In the genomic region with DNA sequence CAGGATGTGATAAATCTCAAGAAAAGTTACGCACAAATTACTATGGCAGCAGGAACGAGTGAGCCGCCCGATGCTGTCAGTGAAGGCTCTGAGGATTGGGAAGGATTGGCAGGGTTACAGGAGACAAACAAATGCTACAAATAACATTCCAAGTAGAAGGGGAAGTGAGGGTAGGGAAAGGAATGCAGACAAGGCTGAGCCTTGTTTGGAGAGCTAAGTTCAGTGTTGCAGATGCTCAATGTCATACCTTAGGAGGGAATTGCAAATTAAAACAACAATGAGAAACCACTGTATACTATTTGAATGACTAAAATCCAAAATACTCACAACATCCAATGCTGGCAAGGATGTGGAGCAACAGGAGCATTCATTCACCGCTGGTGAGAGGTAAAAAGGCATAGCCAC, we compare ENCODE assay signal across 13 cellular contexts.
DNase-seq lines count a peak whose midpoint lies in the region; ATAC-seq and TF ChIP-seq lines count a peak whose summit lies in the region.
"Had no signal": no experiment of that assay in that cellular context is flagged by ENCODE, and none has a peak within 500 bp of the region (broad histone marks: within the 10 kb centered on the region; RNA-seq: fewer than 3 reads in every experiment).

No MANE protein-coding gene starts in this region.

- CTCF ChIA-PET in activated naive CD4-positive, alpha-beta T cell treated with anti-CD3 and anti-CD28 coated beads, Interleukin-2, amount 10 ng/mL, durations not matched to agents 7 days and 5 days (lab: Charles Lee) = interaction anchor here (1.3 to 1.5 kb wide), 2 partner anchors 108 to 282 kb away, joined by 4 to 5 read pairs; no protein-coding TSS in a partner anchor

- no peaks in the 10 kb centered on the region for H3K36me3 ChIP-seq in ACC112 (ENCODE audit: insufficient read depth, low read length)
- H3K36me3 ChIP-seq in brain microvascular endothelial cell (replicated peaks) = no peaks in the 10 kb centered on the region

- H3K9me3 Mint-ChIP-seq in activated naive CD4-positive, alpha-beta T cell treated with anti-CD3 and anti-CD28 coated beads, Interleukin-2, amount 10 ng/mL, durations not matched to agents 7 days and 5 days = no peaks in the 10 kb centered on the region

- H3K27ac Mint-ChIP-seq in activated naive CD4-positive, alpha-beta T cell treated with anti-CD3 and anti-CD28 coated beads, Interleukin-2, amount 10 ng/mL, durations not matched to agents 7 days and 5 days = no peak overlapping the region

- H3K27me3 Mint-ChIP-seq in activated naive CD4-positive, alpha-beta T cell treated with anti-CD3 and anti-CD28 coated beads, Interleukin-2, amount 10 ng/mL, durations not matched to agents 7 days and 5 days = peaks cover 13% of the 10 kb centered on the region

- H3K27ac ChIP-seq in ACC112 (ENCODE audit: low read depth, low read length) (peak overlapping the region; percentile 72), HL-60 (replicated peaks) (peak overlapping the region; percentile 96), brain microvascular endothelial cell (peak overlapping the region; percentile 83)
- H3K27ac ChIP-seq: PC-9 had no signal

- H3K4me1 ChIP-seq in ACC112 (ENCODE audit: control insufficient read depth, insufficient read depth, low read length, unreplicated experiment) = peaks cover 24% of the 10 kb centered on the region

- H3K79me2 ChIP-seq in ACC112 (ENCODE audit: control insufficient read depth, insufficient read depth, low read length, unreplicated experiment) = no peaks in the 10 kb centered on the region

- no peak for TF ChIP-seq POLR2A in GM18505 (IDR thresholded peaks at IDR 0.05; ENCODE audit: borderline replicate concordance, extremely low read depth, insufficient read depth, insufficient read length)

- DNase-seq in HL-60 (ENCODE audit: low read depth in 1 of 2, low spot score in 1 of 2) (no peak), brain microvascular endothelial cell (peak; percentile 86), iPS-NIHi11 (ENCODE audit: low spot score) (peak; percentile 17)
- DNase-seq in activated naive CD4-positive, alpha-beta T cell treated with anti-CD3 and anti-CD28 coated beads, Interleukin-2, amount 10 ng/mL, durations not matched to agents 7 days and 5 days = no peak
- no peak for DNase-seq in stimulated activated naive CD4-positive, alpha-beta T cell treated with Interleukin-2 at 50 U/mL for 16 hours (lab: John Stamatoyannopoulos, UW)
- DNase-seq: activated T-cell treated with anti-CD3 and anti-CD28 coated beads, Interleukin-2, amount 50 U/mL, for 1 hour; central memory CD4-positive, alpha-beta T cell; NCI-H1417 treated with DMSO at 0.1 percent for 48 hours; occipital lobe had no signal

- no peaks in the 10 kb centered on the region for H3K4me1 Mint-ChIP-seq in activated naive CD4-positive, alpha-beta T cell treated with anti-CD3 and anti-CD28 coated beads, Interleukin-2, amount 10 ng/mL, durations not matched to agents 7 days and 5 days

- no peaks in the 10 kb centered on the region for H3K27me3 ChIP-seq in ACC112 (ENCODE audit: insufficient read depth, low read length)
- H3K27me3 ChIP-seq in HL-60 (ENCODE audit: insufficient read depth, poor library complexity, severe bottlenecking) = no peaks in the 10 kb centered on the region
- no peaks in the 10 kb centered on the region for H3K27me3 ChIP-seq in brain microvascular endothelial cell (replicated peaks)

- in situ Hi-C loops in brain microvascular endothelial cell (cut with HindIII; ENCODE audit: low pct_ligation_motif_present, low sequenced_read_pairs) = no loop called here

- H2AFZ ChIP-seq in ACC112 (ENCODE audit: low read length, unreplicated experiment) = peak overlapping the region; percentile 51

- ATAC-seq in GM18505 (IDR thresholded peaks at IDR 0.05; ENCODE audit: unreplicated experiment) (no peak), HG03565 (IDR thresholded peaks at IDR 0.05; ENCODE audit: unreplicated experiment) (no peak)

- no peak overlapping the region for H3K4me3 Mint-ChIP-seq in activated naive CD4-positive, alpha-beta T cell treated with anti-CD3 and anti-CD28 coated beads, Interleukin-2, amount 10 ng/mL, durations not matched to agents 7 days and 5 days

- TF ChIP-seq CTCF in HL-60 (IDR thresholded peaks at IDR 0.05; ENCODE audit: insufficient read depth, low read length) (no peak), brain microvascular endothelial cell (IDR thresholded peaks at IDR 0.05; ENCODE audit: low read depth, low read length, missing control alignments) (no peak)

- H3K4me3 ChIP-seq in ACC112 (ENCODE audit: low read depth, low read length) (no peak overlapping the region), HL-60 (replicated peaks; ENCODE audit: insufficient read depth, low read length) (no peak overlapping the region), brain microvascular endothelial cell (ENCODE audit: low read depth, low read length) (no peak overlapping the region)
- H3K4me3 ChIP-seq: PC-9 had no signal

- no peaks in the 10 kb centered on the region for H3K36me3 Mint-ChIP-seq in activated naive CD4-positive, alpha-beta T cell treated with anti-CD3 and anti-CD28 coated beads, Interleukin-2, amount 10 ng/mL, durations not matched to agents 7 days and 5 days

Comparison
In these comparisons a context has a peak if more than half of its experiments do, and no peak if none do; other contexts are left out.
1. DNase-seq: peak in brain microvascular endothelial cell (single experiment) and iPS-NIHi11 (single experiment); none in HL-60 (0 of 2), activated naive CD4-positive, alpha-beta T cell treated with anti-CD3 and anti-CD28 coated beads, Interleukin-2, amount 10 ng/mL, durations not matched to agents 7 days and 5 days (single experiment) and stimulated activated naive CD4-positive, alpha-beta T cell treated with Interleukin-2 at 50 U/mL for 16 hours (single experiment).
2. Peak in every context shown above with its lines, with median percentiles within 50 percentile points of each other: H3K27ac ChIP-seq.